Comparison of ENCODE assay signal across 9 cellular contexts in the genomic region with DNA sequence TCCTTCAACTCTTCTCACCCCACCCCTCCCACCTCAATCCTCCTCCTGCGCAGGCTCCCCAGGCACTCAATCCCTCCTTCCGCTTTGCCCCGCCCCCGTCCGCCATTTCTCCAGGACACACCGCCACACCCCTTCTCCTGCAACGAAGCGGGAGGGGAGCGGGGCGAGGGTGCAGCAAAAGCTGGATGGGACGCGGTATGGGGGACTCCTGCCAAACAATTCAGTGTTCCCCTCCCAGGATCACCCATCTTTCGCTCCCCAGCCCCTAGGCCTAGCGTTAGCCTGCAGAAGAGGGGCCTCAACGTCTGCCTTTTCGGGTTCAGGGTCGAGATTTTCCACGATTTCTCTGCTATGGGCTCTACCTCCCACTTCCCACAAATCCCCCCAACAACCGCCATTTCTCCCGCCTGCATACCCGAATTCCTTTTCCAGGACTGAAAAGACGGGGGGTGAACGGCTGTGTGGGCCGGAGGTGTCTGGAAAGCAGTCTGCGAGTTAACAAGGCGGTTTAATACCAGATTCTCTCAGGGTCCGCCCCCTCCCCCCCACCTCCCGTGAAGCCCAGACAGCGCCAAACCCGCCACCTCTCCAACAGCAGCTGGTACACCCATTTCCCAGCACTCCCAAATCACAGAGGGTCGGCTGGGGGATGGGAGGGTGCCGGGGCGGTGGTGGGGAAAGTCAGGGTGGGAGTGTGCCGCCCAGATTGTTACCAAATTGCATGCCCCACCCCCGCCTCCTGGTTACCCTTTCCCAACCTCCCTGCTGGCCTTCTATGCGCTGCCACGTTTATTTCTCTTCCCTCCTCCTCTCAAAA. TPM values are rescaled to one million over a fixed set of nuclear protein-coding genes. Genes with fewer than 3 reads are reported as not detected.
DNase-seq lines count a peak whose midpoint lies in the region; ATAC-seq, FAIRE-seq and TF ChIP-seq lines count a peak whose summit lies in the region.
"Had no signal": no experiment of that assay in that cellular context is flagged by ENCODE, and none has a peak within 500 bp of the region (broad histone marks: within the 10 kb centered on the region; RNA-seq: fewer than 3 reads in every experiment).

No MANE protein-coding gene starts in this region.

- no peaks in the 10 kb centered on the region for H3F3A ChIP-seq in DOHH2 (ENCODE audit: control insufficient read depth, insufficient read depth)

- intact Hi-C loops in endothelial cell of umbilical vein (cut with micrococcal nuclease): loop anchor here (1.0 kb wide), 3 partner anchors 23 to 140 kb away; no protein-coding TSS in a partner anchor

- H3K9me2 ChIP-seq in DOHH2 (replicated peaks; ENCODE audit: control insufficient read depth, low read length): no peaks in the 10 kb centered on the region

- peak overlapping the region; percentile 51 for H3K9ac ChIP-seq in endothelial cell of umbilical vein (replicated peaks; ENCODE audit: extremely low read depth, insufficient read depth, low read length)

- no peaks in the 10 kb centered on the region for H3K9me3 ChIP-seq in DOHH2 (ENCODE audit: control insufficient read depth, insufficient read depth, low read length)
- H3K9me3 ChIP-seq in endothelial cell of umbilical vein (replicated peaks; ENCODE audit: control insufficient read depth, insufficient read depth, low read length): no peaks in the 10 kb centered on the region

- TF ChIP-seq CTCF in DOHH2 (IDR thresholded peaks at IDR 0.05; ENCODE audit: low read depth, low read length, poor library complexity, severe bottlenecking) (no peak), endothelial cell of umbilical vein (IDR thresholded peaks at IDR 0.05; ENCODE audit: extremely low read depth in 1 of 2, insufficient read depth in 1 of 2, low read depth in 1 of 2, low read length in 2 of 2) (no peak)

- no peak overlapping the region for H3K27ac ChIP-seq in DOHH2 (ENCODE audit: low read depth, low read length)
- peak overlapping the region; percentile 18 for H3K27ac ChIP-seq in endothelial cell of umbilical vein (ENCODE audit: insufficient read depth, low read depth, low read length)
- H3K27ac ChIP-seq: SK-N-MC had no signal

- ATAC-seq in HG02588 (IDR thresholded peaks at IDR 0.05; ENCODE audit: unreplicated experiment) (peak; percentile 85), HG02938 (IDR thresholded peaks at IDR 0.05; ENCODE audit: unreplicated experiment) (no peak)

- H3K4me2 ChIP-seq in DOHH2 (ENCODE audit: low read length): peak overlapping the region; percentile 80
- peak overlapping the region; percentile 82 for H3K4me2 ChIP-seq in endothelial cell of umbilical vein (ENCODE audit: insufficient read depth, low read length)

- peaks cover 7% of the 10 kb centered on the region for H3K4me1 ChIP-seq in DOHH2 (ENCODE audit: control insufficient read depth, low read length)
- no peaks in the 10 kb centered on the region for H3K4me1 ChIP-seq in endothelial cell of umbilical vein (ENCODE audit: control insufficient read depth, extremely low read depth, insufficient read depth, low read length)

- no peaks in the 10 kb centered on the region for H4K20me1 ChIP-seq in DOHH2 (ENCODE audit: control insufficient read depth, insufficient read depth, low read depth, low read length)
- no peaks in the 10 kb centered on the region for H4K20me1 ChIP-seq in endothelial cell of umbilical vein (replicated peaks; ENCODE audit: control insufficient read depth, extremely low read depth, insufficient read depth, low read length)

- H3K27me3 ChIP-seq in DOHH2 (ENCODE audit: control insufficient read depth, low read length): no peaks in the 10 kb centered on the region
- H3K27me3 ChIP-seq in endothelial cell of umbilical vein (ENCODE audit: control insufficient read depth in 2 of 2, insufficient read depth in 2 of 2, low read length in 2 of 2): peaks cover 0 to 2% of the 10 kb centered on the region in 2 experiments

- H3K4me3 ChIP-seq in DOHH2 (ENCODE audit: low read length): peak overlapping the region; percentile 71
- H3K4me3 ChIP-seq in endothelial cell of umbilical vein (replicated peaks in 1 of 3; ENCODE audit: insufficient read depth in 1 of 3, low read depth in 1 of 3, low read length in 3 of 3): peak overlapping the region; percentile 71 to 88 (median 87)
- H3K4me3 ChIP-seq: SK-N-MC had no signal

- H3K9me1 ChIP-seq in endothelial cell of umbilical vein (replicated peaks; ENCODE audit: control insufficient read depth, extremely low read depth, insufficient read depth, low read length): no peaks in the 10 kb centered on the region

- CTCF ChIA-PET in endothelial cell of umbilical vein (lab: Charles Lee): interaction anchor here (1.2 kb wide), 1 partner anchor 100 kb away, joined by 7 read pairs; no protein-coding TSS in a partner anchor

- POLR2A ChIA-PET in endothelial cell of umbilical vein (lab: Charles Lee): interaction anchor here (0.7 to 1.0 kb wide), 3 partner anchors 16 to 99 kb away, joined by 3 to 4 read pairs (median 3); no protein-coding TSS in a partner anchor

- peak; percentile 87 for FAIRE-seq in endothelial cell of umbilical vein (lab: Jason Lieb, UNC)

- dilution Hi-C loops in endothelial cell of umbilical vein (cut with MboI; ENCODE audit: extremely low pct_ligation_motif_present, low sequenced_read_pairs): no loop called here

- no peaks in the 10 kb centered on the region for H3K36me3 ChIP-seq in DOHH2 (ENCODE audit: control insufficient read depth, low read length)
- H3K36me3 ChIP-seq in endothelial cell of umbilical vein (ENCODE audit: control insufficient read depth in 2 of 2, extremely low read depth in 1 of 2, insufficient read depth in 2 of 2, low read length in 2 of 2): peaks cover 0 to 8% of the 10 kb centered on the region in 2 experiments

- TF ChIP-seq POLR2A in endothelial cell of umbilical vein (IDR thresholded peaks at IDR 0.05; ENCODE audit: low read depth, low read length): peak; percentile 38

- peak; percentile 73 for DNase-seq in NCI-H2227 treated with DMSO at 0.1 percent for 48 hours (lab: John Stamatoyannopoulos, UW)
- peak; percentile 48 for DNase-seq in activated CD8-positive, alpha-beta memory T cell treated with anti-CD3 and anti-CD28 coated beads, Interleukin-2, amount 50 U/mL, for 4 hours
- peak; percentile 51 for DNase-seq in endothelial cell of umbilical vein (ENCODE audit: low read depth, low spot score)
- peak; percentile 57 for DNase-seq in mucosa of gallbladder (ENCODE audit: low spot score)
- peak; percentile 45 for DNase-seq in stimulated activated CD8-positive, alpha-beta memory T cell treated with anti-CD3 and anti-CD28 coated beads, Interleukin-4, amount 100 ng/mL, for 24 hours (ENCODE audit: low read depth)

- H2AFZ ChIP-seq in endothelial cell of umbilical vein (ENCODE audit: low read depth, low read length): peak overlapping the region; percentile 91

- BruUV-seq in endothelial cell of umbilical vein (replicated peaks; lab: Mats Ljungman, UMichigan): no TSS peak

- H3K79me2 ChIP-seq in DOHH2 (ENCODE audit: control insufficient read depth, low read length): no peaks in the 10 kb centered on the region
- H3K79me2 ChIP-seq in endothelial cell of umbilical vein (ENCODE audit: control insufficient read depth, insufficient read depth, low read length): peaks cover 2% of the 10 kb centered on the region

TF ChIP-seq in endothelial cell of umbilical vein, 7 proteins besides CTCF, POLR2A, EP300 and RAD21 (continues in another document):
- TF ChIP-seq, protein P1, sequence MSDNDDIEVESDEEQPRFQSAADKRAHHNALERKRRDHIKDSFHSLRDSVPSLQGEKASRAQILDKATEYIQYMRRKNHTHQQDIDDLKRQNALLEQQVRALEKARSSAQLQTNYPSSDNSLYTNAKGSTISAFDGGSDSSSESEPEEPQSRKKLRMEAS (IDR thresholded peaks at IDR 0.05; ENCODE audit: insufficient read depth, insufficient read length): no peak
- no peak for TF ChIP-seq JUN (IDR thresholded peaks at IDR 0.05; ENCODE audit: borderline replicate concordance, insufficient read depth, insufficient read length, low read depth)
- TF ChIP-seq POLR2AphosphoS5 (IDR thresholded peaks at IDR 0.05; ENCODE audit: insufficient read depth, low read depth, low read length): no peak
- no peak for TF ChIP-seq MYC (IDR thresholded peaks at IDR 0.05; ENCODE audit: low read depth, low read length)
- no peak for TF ChIP-seq EZH2 (IDR thresholded peaks at IDR 0.05; ENCODE audit: borderline replicate concordance, low read depth, low read length, severe bottlenecking)
- no peak for TF ChIP-seq FOS (IDR thresholded peaks at IDR 0.05; ENCODE audit: borderline replicate concordance, insufficient read depth, low read length)

RNA-seq across cellular contexts. Expression of a gene that starts 0.8 kb away (rescaled TPM):
- 75.2 and 103 TPM in 2 replicates for total RNA-seq in endothelial cell of umbilical vein
- 37.4 and 41.4 TPM in 2 replicates for polyA plus RNA-seq in endothelial cell of umbilical vein
- polyA plus RNA-seq in endothelial cell of umbilical vein (2011; cell fraction: cytosol; rRNA removed): 40.9 and 42.6 TPM in 2 replicates
- 77.1 and 83.6 TPM in 2 replicates for polyA plus RNA-seq in endothelial cell of umbilical vein (2011; cell fraction: nucleus; rRNA removed)
- 90.2 and 114 TPM in 2 replicates for polyA plus RNA-seq in endothelial cell of umbilical vein (2012)
- polyA minus RNA-seq in endothelial cell of umbilical vein: 61.3 and 76.6 TPM in 2 replicates
- not detected for polyA minus RNA-seq in endothelial cell of umbilical vein (2011; cell fraction: cytosol; rRNA and poly(A)+ RNA removed)
- 18.7 and 24.0 TPM in 2 replicates for polyA minus RNA-seq in endothelial cell of umbilical vein (2011; cell fraction: nucleus; rRNA and poly(A)+ RNA removed)
- total RNA-seq in mucosa of gallbladder: 57.9 TPM

RNA-seq across cellular contexts. Expression of a gene that starts 35.9 kb away (rescaled TPM):
- total RNA-seq in endothelial cell of umbilical vein (60.1 and 61.0 TPM in 2 replicates), mucosa of gallbladder (71.3 TPM)
- polyA plus RNA-seq in endothelial cell of umbilical vein: 22.7 and 27.7 TPM in 2 replicates
- 30.8 and 34.1 TPM in 2 replicates for polyA plus RNA-seq in endothelial cell of umbilical vein (2011; cell fraction: cytosol; rRNA removed)
- polyA plus RNA-seq in endothelial cell of umbilical vein (2011; cell fraction: nucleus; rRNA removed): 78.7 and 104 TPM in 2 replicates
- polyA plus RNA-seq in endothelial cell of umbilical vein (2012): 72.8 and 84.3 TPM in 2 replicates
- 48.7 and 49.3 TPM in 2 replicates for polyA minus RNA-seq in endothelial cell of umbilical vein
- 5.4 TPM for polyA minus RNA-seq in endothelial cell of umbilical vein (2011; cell fraction: cytosol; rRNA and poly(A)+ RNA removed)
- polyA minus RNA-seq in endothelial cell of umbilical vein (2011; cell fraction: nucleus; rRNA and poly(A)+ RNA removed): 37.0 and 48.5 TPM in 2 replicates

RNA-seq across cellular contexts. Expression of a gene that starts 41.1 kb away (rescaled TPM):
- 91.9 and 98.6 TPM in 2 replicates for total RNA-seq in endothelial cell of umbilical vein
- polyA plus RNA-seq in endothelial cell of umbilical vein: 71.7 and 73.4 TPM in 2 replicates
- 102 and 108 TPM in 2 replicates for polyA plus RNA-seq in endothelial cell of umbilical vein (2011; cell fraction: cytosol; rRNA removed)
- polyA plus RNA-seq in endothelial cell of umbilical vein (2011; cell fraction: nucleus; rRNA removed): 104 and 111 TPM in 2 replicates
- polyA plus RNA-seq in endothelial cell of umbilical vein (2012): 96.0 and 96.1 TPM in 2 replicates
- 38.7 and 49.6 TPM in 2 replicates for polyA minus RNA-seq in endothelial cell of umbilical vein
- polyA minus RNA-seq in endothelial cell of umbilical vein (2011; cell fraction: cytosol; rRNA and poly(A)+ RNA removed): 6.5 TPM
- polyA minus RNA-seq in endothelial cell of umbilical vein (2011; cell fraction: nucleus; rRNA and poly(A)+ RNA removed): 18.0 and 18.1 TPM in 2 replicates
- 39.1 TPM for total RNA-seq in mucosa of gallbladder
